In genomic region chr3:45564172-45564571, GRCh38 we compare ENCODE assay signal across 17 cellular contexts. TPM values are rescaled to one million over a fixed set of nuclear protein-coding genes. Genes with fewer than 3 reads are reported as not detected.
A peak's percentile ranks its signal among the peaks of the same experiment; 100 is the strongest.
DNase-seq lines count a peak whose midpoint lies in the region; ATAC-seq and TF ChIP-seq lines count a peak whose summit lies in the region.
"Had no signal": no experiment of that assay in that cellular context is flagged by ENCODE, and none has a peak within 500 bp of the region (broad histone marks: within the 10 kb centered on the region; RNA-seq: fewer than 3 reads in every experiment).

No MANE protein-coding gene starts in this region.

- no peak overlapping the region for H3K4me3 ChIP-seq in BE2C (ENCODE audit: low read depth, low read length)
- H3K4me3 ChIP-seq: ascending aorta, hepatocyte, left ventricle myocardium inferior had no signal

- DNase-seq in RPMI8226 (peak; percentile 81), T-helper 9 cell (no peak), medulla oblongata (ENCODE audit: extremely low spot score) (no peak), hippocampal formation (lab: John Stamatoyannopoulos, UW) (no peak), BE2C (no peak)
- DNase-seq: activated CD4-positive, alpha-beta T cell treated with anti-CD3 and anti-CD28 coated beads, Interleukin-2, amount 50 U/mL, for 1 hour; cortex of kidney; left ventricle myocardium inferior; naive thymus-derived CD4-positive, alpha-beta T cell; NCI-H510A treated with DMSO at 0.1 percent for 48 hours; stimulated activated CD4-positive, alpha-beta T cell treated with anti-CD3 and anti-CD28 coated beads, Interleukin-1b, Interleukin-23, amount 100 ng/mL, for 48 hours; T1000 had no signal

- no peaks in the 10 kb centered on the region for H3K36me3 ChIP-seq in BE2C
- H3K36me3 ChIP-seq: ascending aorta, left ventricle myocardium inferior had no signal

- no peaks in the 10 kb centered on the region for H3K9me3 ChIP-seq in BE2C

- TF ChIP-seq CTCF in BE2C (IDR thresholded peaks at IDR 0.05; ENCODE audit: low read depth, low read length) = no peak

- ATAC-seq in GM18867 (IDR thresholded peaks at IDR 0.05; ENCODE audit: unreplicated experiment) (peak; percentile 71), GM21526 (IDR thresholded peaks at IDR 0.05; ENCODE audit: low FRiP score, unreplicated experiment) (peak; percentile 61), HG03066 (IDR thresholded peaks at IDR 0.05; ENCODE audit: low read depth, unreplicated experiment) (peak; percentile 74)
- ATAC-seq: naive thymus-derived CD4-positive, alpha-beta T cell had no signal

- H3K4me1 ChIP-seq in BE2C = no peaks in the 10 kb centered on the region

- H3K27me3 ChIP-seq in BE2C = no peaks in the 10 kb centered on the region
- H3K27me3 ChIP-seq: ascending aorta, hepatocyte had no signal

RNA-seq across cellular contexts. Expression of gene LIMD1, which starts 30.4 kb away (rescaled TPM):
- 4.1 TPM for polyA plus RNA-seq in BE2C (2012; ENCODE audit: insufficient read depth, insufficient read length, low read depth)
